19 cellular contexts compared by ENCODE assay signal in the genomic region with DNA sequence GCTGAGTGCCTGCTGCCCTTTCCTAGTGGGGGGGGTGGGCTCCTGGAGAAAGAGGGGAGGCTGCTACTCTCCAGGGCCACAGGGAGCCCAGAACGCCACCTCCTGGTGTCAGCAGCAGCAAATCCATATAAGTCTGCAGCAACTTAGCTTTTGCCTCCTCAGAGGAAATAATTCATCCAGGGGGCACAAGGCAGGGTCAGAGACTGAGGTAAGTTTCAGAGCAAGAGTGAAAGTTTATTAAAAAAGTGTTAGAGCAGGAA. TPM values are rescaled to one million over a fixed set of nuclear protein-coding genes. Genes with fewer than 3 reads are reported as not detected.
"Had no signal": no experiment of that assay in that cellular context is flagged by ENCODE, and none has a peak within 500 bp of the region (broad histone marks: within the 10 kb centered on the region; RNA-seq: fewer than 3 reads in every experiment).

No MANE protein-coding gene starts in this region.

- DNase-seq: activated CD4-positive, alpha-beta T cell treated with anti-CD3 and anti-CD28 coated beads, Interleukin-2, amount 50 U/mL, for 1 hour; activated CD4-positive, CD25-positive, alpha-beta regulatory T cell; activated CD8-positive, alpha-beta memory T cell treated with anti-CD3 and anti-CD28 coated beads for 24 hours; activated gamma-delta T cell treated with Interleukin-2 at 50 U/mL for 16 hours; activated naive CD8-positive, alpha-beta T cell treated with anti-CD3 and anti-CD28 coated beads, Interleukin-2, amount 10 ng/mL, durations not matched to agents 7 days and 5 days; esophagus squamous epithelium; left ventricle myocardium inferior; mucosa of descending colon; naive thymus-derived CD4-positive, alpha-beta T cell; retina; stimulated activated CD4-positive, alpha-beta T cell treated with anti-CD3 and anti-CD28 coated beads, Interleukin-2, amount 100 ng/mL, for 48 hours; stimulated activated naive CD4-positive, alpha-beta T cell had no signal

- ATAC-seq: mucosa of descending colon; naive thymus-derived CD4-positive, alpha-beta T cell had no signal

- H3K9me3 ChIP-seq: esophagus squamous epithelium, left ventricle myocardium inferior, mucosa of descending colon, tibial nerve had no signal

- H3K36me3 ChIP-seq: esophagus squamous epithelium, left ventricle myocardium inferior, tibial nerve had no signal

- H3K4me3 ChIP-seq: coronary artery, esophagus squamous epithelium, hepatocyte, left ventricle myocardium inferior, mucosa of descending colon, tibial nerve had no signal

- H2AFZ ChIP-seq: hepatocyte had no signal

- H3K4me2 ChIP-seq: hepatocyte had no signal

- H3K27me3 ChIP-seq: esophagus squamous epithelium, hepatocyte, tibial nerve had no signal

- H3K27ac ChIP-seq: coronary artery, esophagus squamous epithelium, hepatocyte, left ventricle myocardium inferior, tibial nerve had no signal

RNA-seq across cellular contexts. Expression of gene TERT, which starts 54.0 kb away (rescaled TPM):
- total RNA-seq: fibroblast of villous mesenchyme, glomerular endothelial cell, hepatocyte, left ventricle myocardium inferior, skeletal muscle tissue, subcutaneous adipose tissue, tibial nerve had no signal
